25 cellular contexts compared by ENCODE assay signal in the genomic region with DNA sequence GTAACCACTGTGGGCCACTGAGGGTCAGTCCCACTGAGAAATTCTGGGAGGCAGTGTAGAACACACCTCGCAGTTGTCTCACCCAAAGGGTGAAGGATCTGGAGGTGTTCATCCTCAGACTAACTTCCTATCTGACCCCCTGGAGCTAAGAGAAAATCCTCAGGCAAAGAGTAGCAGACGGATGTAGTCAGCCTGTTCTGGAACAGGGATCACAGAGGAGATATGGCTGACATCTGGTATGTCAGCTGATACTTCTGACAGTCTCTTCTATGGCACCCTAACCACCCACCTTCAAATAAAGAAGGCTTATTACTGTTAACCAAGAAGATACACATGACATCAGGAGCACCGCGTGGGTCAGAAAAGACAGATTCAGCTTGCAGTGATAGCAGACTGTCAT.
"Had no signal": no experiment of that assay in that cellular context is flagged by ENCODE, and none has a peak within 500 bp of the region (broad histone marks: within the 10 kb centered on the region; RNA-seq: fewer than 3 reads in every experiment).

No MANE protein-coding gene starts in this region.

- H3K27me3 ChIP-seq: esophagus muscularis mucosa, sigmoid colon, testis, tibial artery had no signal

- H3K4me3 ChIP-seq: coronary artery, esophagus muscularis mucosa, neural progenitor cell, sigmoid colon, testis, tibial artery had no signal

- H3K36me3 ChIP-seq: neural progenitor cell, sigmoid colon, tibial artery had no signal

- H3K79me2 ChIP-seq: parathyroid adenoma had no signal

- ATAC-seq: foreskin keratinocyte; left colon; naive thymus-derived CD4-positive, alpha-beta T cell; stimulated activated effector memory CD8-positive, alpha-beta T cell treated with anti-CD3 and anti-CD28 coated beads, Interleukin-12 subunit alpha, Interleukin-12 subunit beta, amount 100 ng/mL, for 72 hours had no signal

- H3K9me3 ChIP-seq: esophagus muscularis mucosa, sigmoid colon, testis, tibial artery had no signal

- H3K4me1 ChIP-seq: esophagus muscularis mucosa, foreskin keratinocyte, neural progenitor cell, parathyroid adenoma, sigmoid colon, testis, tibial artery had no signal

- DNase-seq: dermis blood vessel endothelial cell; effector memory CD4-positive, alpha-beta T cell; foreskin keratinocyte; glutamatergic neuron; hypothalamus; immature natural killer cell; islet precursor cell; kidney glomerular epithelial cell; left colon; mesendoderm; midbrain; naive thymus-derived CD4-positive, alpha-beta T cell; sigmoid colon; stimulated activated CD4-positive, alpha-beta T cell treated with anti-CD3 and anti-CD28 coated beads, Interleukin-2, amount 100 ng/mL, for 24 hours; stimulated activated CD4-positive, alpha-beta T cell treated with anti-CD3 and anti-CD28 coated beads, Interleukin-4, amount 100 ng/mL, for 24 hours; stimulated activated naive CD4-positive, alpha-beta T cell treated with Interleukin-2 at 50 U/mL for 16 hours; substantia nigra; testis; tibial artery had no signal

- H3K27ac ChIP-seq: coronary artery, esophagus muscularis mucosa, foreskin keratinocyte, neural progenitor cell, parathyroid adenoma, sigmoid colon, testis, tibial artery had no signal

- FAIRE-seq: endothelial cell of umbilical vein had no signal

- H3K4me2 ChIP-seq: neural progenitor cell had no signal

- H2AFZ ChIP-seq: neural progenitor cell, parathyroid adenoma had no signal

- H3K9ac ChIP-seq: neural progenitor cell, parathyroid adenoma had no signal
